In the genomic region with DNA sequence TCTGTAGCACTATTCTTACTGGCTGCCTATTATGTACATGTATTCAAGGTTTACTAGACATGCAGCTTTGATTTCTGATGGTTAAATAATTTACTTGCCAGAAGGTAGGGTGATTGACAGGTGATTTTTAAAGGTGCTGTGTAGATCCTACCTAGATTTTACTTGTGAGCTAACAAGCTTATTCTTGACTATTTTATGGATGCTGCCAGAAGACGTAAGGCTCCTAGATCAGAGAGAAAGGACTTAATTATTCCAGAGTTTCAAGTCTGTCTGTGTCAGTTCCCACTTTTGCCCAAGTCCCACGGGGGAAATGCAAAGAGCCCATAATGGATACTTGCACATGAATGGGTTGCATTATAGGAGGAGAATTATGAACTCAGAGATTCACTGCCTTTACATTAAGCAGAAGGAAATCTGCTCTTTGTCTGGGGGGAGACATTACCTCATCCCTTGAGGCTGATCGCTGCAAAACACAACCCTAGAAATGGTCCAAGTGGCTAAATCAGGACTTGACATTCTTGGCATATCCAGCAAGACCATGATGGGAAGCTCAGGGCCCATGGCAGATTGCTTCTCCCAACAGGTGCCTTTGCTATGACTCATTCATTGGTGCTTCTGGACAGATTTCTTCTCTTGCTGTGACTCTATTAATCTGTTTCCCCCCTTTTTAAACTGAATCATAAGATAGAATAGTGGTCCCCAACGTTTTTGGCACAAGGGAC, we compare ENCODE assay signal across 27 cellular contexts. TPM values are rescaled to one million over a fixed set of nuclear protein-coding genes. Genes with fewer than 3 reads are reported as not detected.
"Had no signal": no experiment of that assay in that cellular context is flagged by ENCODE, and none has a peak within 500 bp of the region (broad histone marks: within the 10 kb centered on the region; RNA-seq: fewer than 3 reads in every experiment).

No MANE protein-coding gene starts in this region.

- ATAC-seq: activated T-helper 17 cell treated with anti-CD3 and anti-CD28 coated beads, Interleukin-2, amount 50 U/mL, for 72 hours; Panc1; Right ventricle myocardium inferior; T-helper 17 cell had no signal

- H3K36me3 Mint-ChIP-seq: activated CD4-positive, alpha-beta memory T cell treated with anti-CD3 and anti-CD28 coated beads for 36 hours; activated naive CD8-positive, alpha-beta T cell; brain had no signal

- H3K27ac Mint-ChIP-seq: activated CD4-positive, alpha-beta memory T cell treated with anti-CD3 and anti-CD28 coated beads for 36 hours; activated CD4-positive, alpha-beta T cell treated with anti-CD3 and anti-CD28 coated beads, Interleukin-2, amount 10 ng/mL, durations not matched to agents 7 days and 5 days; activated naive CD4-positive, alpha-beta T cell treated with anti-CD3 and anti-CD28 coated beads for 36 hours; activated naive CD8-positive, alpha-beta T cell; activated T-helper 17 cell treated with anti-CD3 and anti-CD28 coated beads, Interleukin-2, amount 50 U/mL, for 72 hours; brain; T-helper 17 cell had no signal

- DNase-seq: activated CD4-positive, alpha-beta memory T cell treated with anti-CD3 and anti-CD28 coated beads for 36 hours; activated CD4-positive, alpha-beta T cell treated with anti-CD3 and anti-CD28 coated beads, Interleukin-2, amount 10 ng/mL, durations not matched to agents 7 days and 5 days; activated CD4-positive, CD25-positive, alpha-beta regulatory T cell; activated CD8-positive, alpha-beta memory T cell treated with anti-CD3 and anti-CD28 coated beads for 24 hours; activated gamma-delta T cell; activated naive CD4-positive, alpha-beta T cell treated with anti-CD3 and anti-CD28 coated beads for 36 hours; activated T-cell treated with anti-CD3 and anti-CD28 coated beads, Interleukin-2, amount 50 U/mL, for 48 hours; amygdala; NCI-H1092; NCI-H1417; NCI-H1694 treated with DMSO at 0.1 percent for 48 hours; NCI-H2029 treated with DMSO at 0.1 percent for 48 hours; NCI-H526; NCI-H82; NK-92 treated with Interleukin-12 subunit alpha and Interleukin-12 subunit beta, amount 100 ng/mL, for 24 hours; OCI-M1; RPMI8226; T-helper 17 cell; T1000 had no signal

- H3K9me3 Mint-ChIP-seq: activated CD4-positive, alpha-beta memory T cell treated with anti-CD3 and anti-CD28 coated beads for 36 hours; activated CD4-positive, alpha-beta T cell treated with anti-CD3 and anti-CD28 coated beads, Interleukin-2, amount 10 ng/mL, durations not matched to agents 7 days and 5 days; activated naive CD4-positive, alpha-beta T cell treated with anti-CD3 and anti-CD28 coated beads for 36 hours; activated T-helper 17 cell treated with anti-CD3 and anti-CD28 coated beads, Interleukin-2, amount 50 U/mL, for 72 hours had no signal

- H3K4me3 Mint-ChIP-seq: activated CD4-positive, alpha-beta memory T cell treated with anti-CD3 and anti-CD28 coated beads for 36 hours; activated CD4-positive, alpha-beta T cell treated with anti-CD3 and anti-CD28 coated beads, Interleukin-2, amount 10 ng/mL, durations not matched to agents 7 days and 5 days; activated naive CD4-positive, alpha-beta T cell treated with anti-CD3 and anti-CD28 coated beads for 36 hours; activated naive CD8-positive, alpha-beta T cell; activated T-helper 17 cell treated with anti-CD3 and anti-CD28 coated beads, Interleukin-2, amount 50 U/mL, for 72 hours; brain; T-helper 17 cell had no signal

- H3K27me3 ChIP-seq: cardiac muscle cell had no signal

- H3K4me1 Mint-ChIP-seq: activated T-helper 17 cell treated with anti-CD3 and anti-CD28 coated beads, Interleukin-2, amount 50 U/mL, for 72 hours; brain; T-helper 17 cell had no signal

- H3K4me2 ChIP-seq: KMS-11 had no signal

- H3K27me3 Mint-ChIP-seq: activated CD4-positive, alpha-beta T cell treated with anti-CD3 and anti-CD28 coated beads, Interleukin-2, amount 10 ng/mL, durations not matched to agents 7 days and 5 days; brain had no signal

- H3K4me3 ChIP-seq: cardiac muscle cell had no signal

- H3K27ac ChIP-seq: cardiac muscle cell, KMS-11 had no signal

- H3K36me3 ChIP-seq: cardiac muscle cell had no signal

- H3K9ac ChIP-seq: KMS-11 had no signal

RNA-seq across cellular contexts. Expression of a gene that starts 32.1 kb away (rescaled TPM):
- total RNA-seq: activated CD4-positive, alpha-beta memory T cell treated with anti-CD3 and anti-CD28 coated beads for 36 hours; activated CD4-positive, alpha-beta T cell treated with anti-CD3 and anti-CD28 coated beads, Interleukin-2, amount 10 ng/mL, durations not matched to agents 7 days and 5 days; activated naive CD4-positive, alpha-beta T cell treated with anti-CD3 and anti-CD28 coated beads for 36 hours; activated T-helper 17 cell treated with anti-CD3 and anti-CD28 coated beads, Interleukin-2, amount 50 U/mL, for 72 hours; MCF 10A; Right ventricle myocardium inferior; T-helper 17 cell had no signal
